Comparison of ENCODE assay signal across 22 cellular contexts in genomic region chr7:157618823-157619606, GRCh38.
"Had no signal": no experiment of that assay in that cellular context is flagged by ENCODE, and none has a peak within 500 bp of the region (broad histone marks: within the 10 kb centered on the region; RNA-seq: fewer than 3 reads in every experiment).

No MANE protein-coding gene starts in this region.

- ATAC-seq: HepG2 had no signal

- DNase-seq: IMR-90, Karpas-422, KG1, MG63, NCI-H1092, NCI-H1105 treated with DMSO at 0.1 percent for 48 hours, NCI-H1417 treated with DMSO at 0.1 percent for 48 hours, NCI-H146, NCI-H1694 treated with DMSO at 0.1 percent for 48 hours, NCI-H1930, NCI-H2081 treated with DMSO at 0.1 percent for 48 hours, NCI-H2171, NCI-H226, NCI-H446, NCI-H510A, NCI-H524 treated with DMSO at 0.1 percent for 48 hours, NCI-H69, NCI-H774, RPMI8226, SHP77, SK-N-SH had no signal
